16 cellular contexts compared by ENCODE assay signal in the genomic region with DNA sequence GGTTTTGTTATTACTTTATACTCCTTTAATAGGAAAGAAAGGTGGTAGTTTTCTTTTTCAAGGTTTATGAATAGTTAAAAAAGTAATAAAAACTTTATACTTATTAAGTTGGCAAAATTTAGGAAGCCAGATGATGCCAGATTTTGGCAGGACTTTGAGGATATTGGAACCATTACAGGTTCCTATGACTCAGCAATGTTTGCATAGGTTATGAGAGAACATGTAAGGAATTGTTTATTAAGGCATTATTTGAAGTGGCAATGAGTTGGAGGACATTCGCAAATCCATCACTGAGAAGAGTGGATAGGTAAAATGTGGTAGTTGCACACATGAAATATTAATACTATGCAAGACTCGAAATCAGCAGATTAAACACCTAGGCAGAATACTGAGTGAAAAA. TPM values are rescaled to one million over a fixed set of nuclear protein-coding genes. Genes with fewer than 3 reads are reported as not detected.
DNase-seq lines count a peak whose midpoint lies in the region; ATAC-seq and TF ChIP-seq lines count a peak whose summit lies in the region.
"Had no signal": no experiment of that assay in that cellular context is flagged by ENCODE, and none has a peak within 500 bp of the region (broad histone marks: within the 10 kb centered on the region; RNA-seq: fewer than 3 reads in every experiment).

No MANE protein-coding gene starts in this region.

- no peak overlapping the region for H3K18ac ChIP-seq in mesendoderm (ENCODE audit: low read length)

- no peak overlapping the region for H2BK15ac ChIP-seq in mesendoderm (replicated peaks; ENCODE audit: low read depth)

- no peak overlapping the region for H2BK5ac ChIP-seq in mesendoderm (ENCODE audit: low read length)

- no peak overlapping the region for H3K4me2 ChIP-seq in mesendoderm (ENCODE audit: low read length)

- H3K79me2 ChIP-seq in mesendoderm (ENCODE audit: control insufficient read depth, insufficient read depth, low read length), result no peaks in the 10 kb centered on the region

- DNase-seq in AG20443 (ENCODE audit: low spot score), result peak; percentile 6
- DNase-seq in NCI-H2029 (lab: John Stamatoyannopoulos, UW), result peak; percentile 34
- DNase-seq in cardiac fibroblast (ENCODE audit: low read depth in 2 of 2), result peak; percentile 46 to 56
- peak; percentile 28 for DNase-seq in iris pigment epithelial cell (ENCODE audit: low read depth)
- DNase-seq in NCI-H1105 (lab: John Stamatoyannopoulos, UW), result no peak
- DNase-seq in mesendoderm, result no peak
- DNase-seq in spleen, result no peak
- DNase-seq: activated CD4-positive, alpha-beta T cell treated with anti-CD3 and anti-CD28 coated beads, Interleukin-2, amount 10 ng/mL, durations not matched to agents 7 days and 5 days; activated naive CD4-positive, alpha-beta T cell treated with Interleukin-2 at 50 U/mL for 16 hours; activated T-cell treated with anti-CD3 and anti-CD28 coated beads for 4 hours; aorta; NCI-H1048; right lobe of liver; substantia nigra had no signal

- H3K4ac ChIP-seq in mesendoderm (ENCODE audit: low read depth, low read length), result no peak overlapping the region

- H3K79me1 ChIP-seq in mesendoderm (ENCODE audit: low read length), result no peaks in the 10 kb centered on the region

- no peaks in the 10 kb centered on the region for H3K9me3 ChIP-seq in spleen
- H3K9me3 ChIP-seq: right lobe of liver had no signal

- WGBS in mesendoderm (ENCODE audit: extremely low coverage, insufficient coverage, low lambda C conversion rate), result no CpG with 5 or more reads among the region's 2 CpGs
- 80 to 99% (median 92%) methylated on average over 2 of the region's 2 CpGs for WGBS in spleen, 5 donors

- no peak overlapping the region for H3K23ac ChIP-seq in mesendoderm (ENCODE audit: low read length)

- H3K36me3 ChIP-seq in mesendoderm (ENCODE audit: control insufficient read depth, insufficient read depth, low read length) (no peaks in the 10 kb centered on the region), spleen (peaks cover 0 to 6% (median 0%) of the 10 kb centered on the region in 6 donors)
- H3K36me3 ChIP-seq: right lobe of liver had no signal

- intact Hi-C loops in spleen (cut with DNase I; ENCODE audit: low total_unique reads), result no loop called here

- H4K8ac ChIP-seq in mesendoderm (ENCODE audit: low read depth, low read length), result no peak overlapping the region

- TF ChIP-seq CTCF in cardiac fibroblast (IDR thresholded peaks at IDR 0.05; ENCODE audit: low read depth, low read length) (no peak), spleen (IDR thresholded peaks at IDR 0.05 in 8 of 11, conservative IDR thresholded peaks at IDR 0.05 in 3 of 11) (no peak)

- H3K4me1 ChIP-seq in mesendoderm (ENCODE audit: control insufficient read depth, low read depth, low read length) (no peaks in the 10 kb centered on the region), spleen (peaks cover 0 to 4% (median 0%) of the 10 kb centered on the region in 6 donors)
- H3K4me1 ChIP-seq: foreskin keratinocyte, right lobe of liver had no signal

- H4K5ac ChIP-seq in mesendoderm (ENCODE audit: low read length), result no peak overlapping the region

- no peak for ATAC-seq in GM19395 (IDR thresholded peaks at IDR 0.05; ENCODE audit: unreplicated experiment)
- ATAC-seq: foreskin keratinocyte had no signal

- H3K27me3 ChIP-seq in mesendoderm (ENCODE audit: insufficient read depth, low read length, poor library complexity), result no peaks in the 10 kb centered on the region
- no peaks in the 10 kb centered on the region for H3K27me3 ChIP-seq in spleen (replicated peaks in 1 of 7)
- H3K27me3 ChIP-seq: foreskin keratinocyte, right lobe of liver had no signal

- no peak overlapping the region for H3K27ac ChIP-seq in mesendoderm (ENCODE audit: low read depth, low read length)
- no peak overlapping the region for H3K27ac ChIP-seq in spleen
- H3K27ac ChIP-seq: foreskin keratinocyte, right lobe of liver had no signal

- no peak overlapping the region for H3K56ac ChIP-seq in mesendoderm (ENCODE audit: low read length)

- H2BK120ac ChIP-seq in mesendoderm (ENCODE audit: low read depth, low read length), result no peak overlapping the region

- H3K9ac ChIP-seq in mesendoderm (ENCODE audit: low read length), result no peak overlapping the region

- H3K4me3 ChIP-seq in cardiac fibroblast (replicated peaks in 1 of 2; ENCODE audit: low read depth in 2 of 2, low read length in 2 of 2) (no peak overlapping the region), mesendoderm (ENCODE audit: low read length) (no peak overlapping the region), spleen (no peak overlapping the region)
- H3K4me3 ChIP-seq: right lobe of liver had no signal

- H2AK5ac ChIP-seq in mesendoderm (ENCODE audit: low read length), result no peak overlapping the region

- no peak for TF ChIP-seq POLR2A in spleen (IDR thresholded peaks at IDR 0.05)

RNA-seq across cellular contexts. Expression of a gene that starts 29.9 kb away (rescaled TPM):
- polyA plus RNA-seq in mesendoderm (2013, experiment 1 of 2), result 4.6 TPM
- polyA plus RNA-seq in mesendoderm (2013, experiment 2 of 2), result 4.4 TPM
- 10 to 100 TPM; 12.4 to 21.6 (median 18.3) TPM for total RNA-seq in spleen
- polyA plus RNA-seq in spleen, result 10 to 100 TPM in 2 of 3 donors, 1 to 10 TPM in 1; 7.5 to 12.9 (median 12.1) TPM

Comparison
In these comparisons a context has a peak if more than half of its experiments do, and no peak if none do; other contexts are left out.
1. DNase-seq: peak in AG20443 (single experiment), NCI-H2029 (single experiment), cardiac fibroblast (2 of 2) and iris pigment epithelial cell (single experiment); none in NCI-H1105 (single experiment), mesendoderm (single experiment) and spleen (single experiment).